In genomic region chr12:57019983-57020719, GRCh38 we compare ENCODE assay signal across 1 cellular context.
TF ChIP-seq lines count a peak whose summit lies in the region.

No MANE protein-coding gene starts in this region.

TF ChIP-seq in K562, 482 proteins besides CTCF, POLR2A, EP300 and RAD21:
- no peak for TF ChIP-seq THRAP3 (IDR thresholded peaks at IDR 0.05; ENCODE audit: borderline replicate concordance)
